ENCODE assay signal across 8 cellular contexts in genomic region chr20:47786763-47787107, GRCh38. TPM values are rescaled to one million over a fixed set of nuclear protein-coding genes. Genes with fewer than 3 reads are reported as not detected.
DNase-seq lines count a peak whose midpoint lies in the region; ATAC-seq and TF ChIP-seq lines count a peak whose summit lies in the region.
"Had no signal": no experiment of that assay in that cellular context is flagged by ENCODE, and none has a peak within 500 bp of the region (broad histone marks: within the 10 kb centered on the region; RNA-seq: fewer than 3 reads in every experiment).

No MANE protein-coding gene starts in this region.

- peak overlapping the region; percentile 75 for H3K4me3 Mint-ChIP-seq in HFFc6
- H3K4me3 Mint-ChIP-seq in activated T-helper 17 cell treated with anti-CD3 and anti-CD28 coated beads, Interleukin-2, amount 50 U/mL, for 72 hours: peak overlapping the region; percentile 77

- H3K27ac Mint-ChIP-seq in HFFc6: no peak overlapping the region
- H3K27ac Mint-ChIP-seq in activated T-helper 17 cell treated with anti-CD3 and anti-CD28 coated beads, Interleukin-2, amount 50 U/mL, for 72 hours: no peak overlapping the region
- no peak overlapping the region for H3K27ac Mint-ChIP-seq in activated naive CD4-positive, alpha-beta T cell treated with anti-CD3 and anti-CD28 coated beads, Interleukin-2, amount 50 U/mL, for 72 hours

- H3K36me3 ChIP-seq in iPS-15b (ENCODE audit: control insufficient read depth, insufficient read depth, low read length) (no peaks in the 10 kb centered on the region), spleen (no peaks in the 10 kb centered on the region)
- H3K36me3 ChIP-seq: cardiac muscle cell had no signal

- H3K27me3 ChIP-seq in iPS-15b (ENCODE audit: control insufficient read depth, insufficient read depth, low read length): peaks cover 34% of the 10 kb centered on the region
- peaks cover 0 to 79% (median 29%) of the 10 kb centered on the region in 7 donors for H3K27me3 ChIP-seq in spleen (replicated peaks in 1 of 7)

- TF ChIP-seq POLR2A in spleen (IDR thresholded peaks at IDR 0.05): no peak

- WGBS in spleen, 5 donors: 20 to 30% (median 23%) methylated on average over 6 of the region's 6 CpGs

- H3K4me3 ChIP-seq in iPS-15b (ENCODE audit: low read depth, low read length) (peak overlapping the region; percentile 79), spleen (peak overlapping the region in 5 of 8 donors; percentile 40 to 71 (median 51))

- H3K27me3 Mint-ChIP-seq in HFFc6 (ENCODE audit: insufficient read depth): peaks cover 44% of the 10 kb centered on the region
- peaks cover 71% of the 10 kb centered on the region for H3K27me3 Mint-ChIP-seq in activated T-helper 17 cell treated with anti-CD3 and anti-CD28 coated beads, Interleukin-2, amount 50 U/mL, for 72 hours

- ATAC-seq in activated T-helper 17 cell treated with anti-CD3 and anti-CD28 coated beads, Interleukin-2, amount 50 U/mL, for 72 hours (replicated peaks): no peak
- no peak for ATAC-seq in activated naive CD4-positive, alpha-beta T cell treated with anti-CD3 and anti-CD28 coated beads, Interleukin-2, amount 50 U/mL, for 72 hours

- H3K9me3 ChIP-seq in iPS-15b (ENCODE audit: control insufficient read depth, insufficient read depth, low read length) (no peaks in the 10 kb centered on the region), spleen (no peaks in the 10 kb centered on the region)

- peak overlapping the region in 1 of 8 donors; percentile 38 for H3K27ac ChIP-seq in spleen
- H3K27ac ChIP-seq: cardiac muscle cell had no signal

- intact Hi-C loops in spleen (cut with DNase I; ENCODE audit: low total_unique reads): loop anchor here (5.0 to 10.0 kb wide), 2 partner anchors 112 to 836 kb away; no protein-coding TSS in a partner anchor

- H3K4me1 ChIP-seq in iPS-15b (ENCODE audit: control insufficient read depth, insufficient read depth, low read length) (peaks cover 2% of the 10 kb centered on the region), spleen (peaks cover 12 to 30% (median 23%) of the 10 kb centered on the region in 6 donors)

- TF ChIP-seq CTCF in HFFc6 (IDR thresholded peaks at IDR 0.05): peak; percentile 6; the same call in 1 of the 2 replicates
- peak in 2 of 11 experiments; percentile 0 to 5 for TF ChIP-seq CTCF in spleen (IDR thresholded peaks at IDR 0.05 in 8 of 11, conservative IDR thresholded peaks at IDR 0.05 in 3 of 11)

- H3K36me3 Mint-ChIP-seq in HFFc6 (ENCODE audit: low read depth): no peaks in the 10 kb centered on the region
- H3K36me3 Mint-ChIP-seq in activated T-helper 17 cell treated with anti-CD3 and anti-CD28 coated beads, Interleukin-2, amount 50 U/mL, for 72 hours (ENCODE audit: low read depth): no peaks in the 10 kb centered on the region
- no peaks in the 10 kb centered on the region for H3K36me3 Mint-ChIP-seq in activated naive CD4-positive, alpha-beta T cell treated with anti-CD3 and anti-CD28 coated beads, Interleukin-2, amount 50 U/mL, for 72 hours

- H3K9ac ChIP-seq in iPS-15b (ENCODE audit: low read depth, low read length): no peak overlapping the region

- H3K4me1 Mint-ChIP-seq in HFFc6 (ENCODE audit: low read depth): peaks cover 10% of the 10 kb centered on the region
- H3K4me1 Mint-ChIP-seq in activated T-helper 17 cell treated with anti-CD3 and anti-CD28 coated beads, Interleukin-2, amount 50 U/mL, for 72 hours: peaks cover 8% of the 10 kb centered on the region

- DNase-seq in HFFc6: no peak
- no peak for DNase-seq in spleen
- DNase-seq in NCI-H2081 (lab: John Stamatoyannopoulos, UW): no peak
- no peak for DNase-seq in GM03348 (ENCODE audit: low spot score)
- DNase-seq in activated naive CD4-positive, alpha-beta T cell treated with anti-CD3 and anti-CD28 coated beads, Interleukin-2, amount 50 U/mL, for 72 hours (ENCODE audit: low spot score in 2 of 2): no peak

- H3K9me3 Mint-ChIP-seq in HFFc6: no peaks in the 10 kb centered on the region
- H3K9me3 Mint-ChIP-seq in activated T-helper 17 cell treated with anti-CD3 and anti-CD28 coated beads, Interleukin-2, amount 50 U/mL, for 72 hours: no peaks in the 10 kb centered on the region
- no peaks in the 10 kb centered on the region for H3K9me3 Mint-ChIP-seq in activated naive CD4-positive, alpha-beta T cell treated with anti-CD3 and anti-CD28 coated beads, Interleukin-2, amount 50 U/mL, for 72 hours

RNA-seq across cellular contexts. Expression of gene SULF2, which starts 1.5 kb away (rescaled TPM):
- 1 to 10 TPM in 1 of 6 experiments, under 1 TPM in 5; 0.23 to 1.3 (median 0.33) TPM for total RNA-seq in HFFc6 (2021; fragmentation: NEBNext Ultra II Directional; extraction: Animal tissue kit (Norgen Biotek cat#: 25700))
- 1 to 10 TPM; 1.6 to 2.2 TPM for total RNA-seq in activated T-helper 17 cell treated with anti-CD3 and anti-CD28 coated beads, Interleukin-2, amount 50 U/mL, for 72 hours
- total RNA-seq in spleen: 10 to 100 TPM in 6 of 7 donors, 1 to 10 TPM in 1; 9.3 to 49.1 (median 18.3) TPM
- 10 to 100 TPM in 1 of 3 donors, 1 to 10 TPM in 2; 5.5 to 24.6 (median 9.4) TPM for polyA plus RNA-seq in spleen
- 1 to 10 TPM; 1.4 to 2.3 TPM for total RNA-seq in activated naive CD4-positive, alpha-beta T cell treated with anti-CD3 and anti-CD28 coated beads, Interleukin-2, amount 50 U/mL, for 72 hours
